8 cellular contexts compared by ENCODE assay signal in the genomic region with DNA sequence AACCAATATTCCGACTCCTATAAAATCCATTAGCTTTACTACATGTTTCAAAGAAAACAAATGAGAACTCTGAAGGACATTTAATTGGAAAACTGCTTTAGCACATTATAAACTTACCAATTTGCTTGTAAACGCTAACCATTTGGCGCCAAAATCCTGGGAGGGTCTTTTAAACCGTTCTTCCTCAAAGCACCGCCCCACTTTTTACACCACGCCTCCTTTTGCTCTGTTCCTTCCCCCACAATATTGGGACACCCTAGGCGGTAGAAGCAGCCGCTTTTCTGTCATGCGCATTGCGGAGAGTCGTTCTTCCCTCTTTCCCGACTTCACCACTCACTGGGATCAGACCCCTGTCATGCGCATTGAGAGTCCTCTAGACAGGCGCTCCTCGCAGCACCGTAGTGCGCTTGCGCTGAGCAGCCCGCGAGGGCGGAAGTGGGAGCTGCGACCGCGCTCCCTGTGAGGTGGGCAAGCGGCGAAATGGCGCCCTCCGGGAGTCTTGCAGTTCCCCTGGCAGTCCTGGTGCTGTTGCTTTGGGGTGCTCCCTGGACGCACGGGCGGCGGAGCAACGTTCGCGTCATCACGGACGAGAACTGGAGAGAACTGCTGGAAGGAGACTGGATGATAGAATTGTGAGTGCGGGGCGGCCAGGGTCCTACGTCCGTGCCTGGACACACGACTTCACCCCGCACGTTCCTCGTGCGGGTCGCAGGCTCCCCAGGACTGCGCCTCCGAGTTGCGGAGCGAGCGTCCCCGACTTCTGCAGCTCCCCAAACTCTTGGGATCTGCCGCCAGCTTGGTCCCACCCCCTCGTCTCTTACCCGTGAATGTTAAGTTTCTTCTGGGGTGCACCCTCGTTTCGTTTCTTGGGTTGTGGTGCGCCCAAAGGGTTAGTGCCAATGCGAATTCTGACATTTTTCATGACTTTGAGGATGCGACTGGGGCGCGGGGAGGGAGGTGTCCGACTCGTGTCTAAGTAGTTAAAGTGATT. TPM values are rescaled to one million over a fixed set of nuclear protein-coding genes. Genes with fewer than 3 reads are reported as not detected.
A peak's percentile ranks its signal among the peaks of the same experiment; 100 is the strongest.
DNase-seq lines count a peak whose midpoint lies in the region; ATAC-seq and TF ChIP-seq lines count a peak whose summit lies in the region.

A gene with protein sequence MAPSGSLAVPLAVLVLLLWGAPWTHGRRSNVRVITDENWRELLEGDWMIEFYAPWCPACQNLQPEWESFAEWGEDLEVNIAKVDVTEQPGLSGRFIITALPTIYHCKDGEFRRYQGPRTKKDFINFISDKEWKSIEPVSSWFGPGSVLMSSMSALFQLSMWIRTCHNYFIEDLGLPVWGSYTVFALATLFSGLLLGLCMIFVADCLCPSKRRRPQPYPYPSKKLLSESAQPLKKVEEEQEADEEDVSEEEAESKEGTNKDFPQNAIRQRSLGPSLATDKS (plus strand): TSS at position 435 of the 991 bp plus-strand sequence. CDS start 46 bp downstream, at position 481.

- peaks cover 16 to 17% of the 10 kb centered on the region in 2 donors for H3K4me1 ChIP-seq in naive thymus-derived CD4-positive, alpha-beta T cell (ENCODE audit: control insufficient read depth in 2 of 2, insufficient read depth in 2 of 2, low read length in 2 of 2)

- no peaks in the 10 kb centered on the region for H3K27me3 Mint-ChIP-seq in naive thymus-derived CD4-positive, alpha-beta T cell
- no peaks in the 10 kb centered on the region for H3K27me3 Mint-ChIP-seq in stimulated activated naive B cell treated with anti-CD40 and anti-IgM and Interleukin-4, amounts not matched to agents 10 μg/mL and 1 μg/mL and 100 μg/mL, for 72 hours

- H3K36me3 Mint-ChIP-seq in naive thymus-derived CD4-positive, alpha-beta T cell, result peaks cover 0 to 6% (median 0%) of the 10 kb centered on the region in 5 donors
- peaks cover 14 to 15% of the 10 kb centered on the region in 2 donors for H3K36me3 Mint-ChIP-seq in stimulated activated naive B cell treated with anti-CD40 and anti-IgM and Interleukin-4, amounts not matched to agents 10 μg/mL and 1 μg/mL and 100 μg/mL, for 72 hours

- H3K27me3 ChIP-seq in naive thymus-derived CD4-positive, alpha-beta T cell (ENCODE audit: control insufficient read depth in 2 of 2, insufficient read depth in 2 of 2, low read length in 2 of 2), result no peaks in the 10 kb centered on the region

- intact Hi-C loops in naive thymus-derived CD4-positive, alpha-beta T cell (cut with micrococcal nuclease), result loop anchor here (1.0 to 10.0 kb wide), 10 partner anchors 145 to 1913 kb away; a partner anchor contains a TSS

- H3K4me3 ChIP-seq in LNCaP clone FGC (ENCODE audit: low read depth, low read length) (peak within 1 kb of the TSS; percentile 71), fibroblast of mammary gland (ENCODE audit: control insufficient read depth, low read depth, low read length) (peak within 1 kb of the TSS; percentile 97)
- peak within 1 kb of the TSS; percentile 99 for H3K4me3 ChIP-seq in naive thymus-derived CD4-positive, alpha-beta T cell (ENCODE audit: low read length)

- H3K36me3 ChIP-seq in naive thymus-derived CD4-positive, alpha-beta T cell (ENCODE audit: control insufficient read depth in 2 of 3, insufficient read depth in 3 of 3, low read length in 3 of 3), result peaks cover 0 to 12% (median 0%) of the 10 kb centered on the region in 3 experiments

- H3K27ac Mint-ChIP-seq in naive thymus-derived CD4-positive, alpha-beta T cell, result no peak within 1 kb of the TSS
- H3K27ac Mint-ChIP-seq in stimulated activated naive B cell treated with anti-CD40 and anti-IgM and Interleukin-4, amounts not matched to agents 10 μg/mL and 1 μg/mL and 100 μg/mL, for 72 hours, result no peak within 1 kb of the TSS

- POLR2A ChIA-PET in naive thymus-derived CD4-positive, alpha-beta T cell (lab: Charles Lee), result interaction anchor here (0.7 to 1.9 kb wide), 2 partner anchors 145 to 459 kb away, joined by 3 to 9 read pairs; a partner anchor contains a TSS

- no peak within 1 kb of the TSS for H3K4me3 Mint-ChIP-seq in naive thymus-derived CD4-positive, alpha-beta T cell
- no peak within 1 kb of the TSS for H3K4me3 Mint-ChIP-seq in stimulated activated naive B cell treated with anti-CD40 and anti-IgM and Interleukin-4, amounts not matched to agents 10 μg/mL and 1 μg/mL and 100 μg/mL, for 72 hours

- H3K27ac ChIP-seq in naive thymus-derived CD4-positive, alpha-beta T cell (ENCODE audit: low read depth, low read length), result peak within 1 kb of the TSS; percentile 81

- H3K9me3 ChIP-seq in naive thymus-derived CD4-positive, alpha-beta T cell (ENCODE audit: control insufficient read depth in 2 of 3, low read length in 3 of 3), result no peaks in the 10 kb centered on the region

- H3K4me1 Mint-ChIP-seq in naive thymus-derived CD4-positive, alpha-beta T cell, result peaks cover 0 to 29% (median 20%) of the 10 kb centered on the region in 7 donors
- H3K4me1 Mint-ChIP-seq in stimulated activated naive B cell treated with anti-CD40 and anti-IgM and Interleukin-4, amounts not matched to agents 10 μg/mL and 1 μg/mL and 100 μg/mL, for 72 hours, result peaks cover 17 to 29% of the 10 kb centered on the region in 2 donors

- H3K9me3 Mint-ChIP-seq in naive thymus-derived CD4-positive, alpha-beta T cell, result peaks cover 0 to 1% (median 0%) of the 10 kb centered on the region in 11 donors
- H3K9me3 Mint-ChIP-seq in stimulated activated naive B cell treated with anti-CD40 and anti-IgM and Interleukin-4, amounts not matched to agents 10 μg/mL and 1 μg/mL and 100 μg/mL, for 72 hours, result peaks cover 0 to 1% of the 10 kb centered on the region in 2 donors

- DNase-seq in ELF-1 (ENCODE audit: low read depth, low spot score) (peak; percentile 99), H4 (ENCODE audit: low spot score) (peak; percentile 99), LNCaP clone FGC (ENCODE audit: low read depth) (peak; percentile 96), RPMI8226 (peak; percentile 94), fibroblast of mammary gland (ENCODE audit: low read depth) (peak; percentile 99)
- DNase-seq in activated T-helper 1 cell treated with anti-CD3 and anti-CD28 coated beads, Interleukin-2, amount 50 U/mL, for 16 hours (ENCODE audit: low read depth in 1 of 2, low spot score in 1 of 2), result peak; percentile 60 to 78
- peak; percentile 70 to 88 (median 82) for DNase-seq in naive thymus-derived CD4-positive, alpha-beta T cell
- DNase-seq in stimulated activated naive B cell treated with anti-CD40 and anti-IgM and Interleukin-4, amounts not matched to agents 10 μg/mL and 1 μg/mL and 100 μg/mL, for 72 hours, result peak; percentile 93

- ATAC-seq in naive thymus-derived CD4-positive, alpha-beta T cell, result peak; percentile 94
- peak; percentile 90 to 92 for ATAC-seq in stimulated activated naive B cell treated with anti-CD40 and anti-IgM and Interleukin-4, amounts not matched to agents 10 μg/mL and 1 μg/mL and 100 μg/mL, for 72 hours (replicated peaks)

- no peak for TF ChIP-seq CTCF in LNCaP clone FGC (IDR thresholded peaks at IDR 0.05; ENCODE audit: control insufficient read depth, extremely low read depth, insufficient read depth)
- no peak for TF ChIP-seq CTCF in fibroblast of mammary gland (conservative IDR thresholded peaks at IDR 0.05; ENCODE audit: control insufficient read depth, insufficient read depth, low read depth, low read length)

- CTCF ChIA-PET in naive thymus-derived CD4-positive, alpha-beta T cell (lab: Charles Lee), result no interaction called here

RNA-seq across cellular contexts. Expression of the gene that starts here (rescaled TPM):
- total RNA-seq in H4 (2014; rRNA removed; shearing (Covaris generic)), result 67.0 and 88.1 TPM in 2 replicates
- total RNA-seq in naive thymus-derived CD4-positive, alpha-beta T cell, result 10 to 100 TPM; 13.3 to 48.3 (median 23.1) TPM
- 10 to 100 TPM; 21.3 to 33.0 TPM for polyA plus RNA-seq in naive thymus-derived CD4-positive, alpha-beta T cell

Comparison
In these comparisons a context has a peak if more than half of its experiments do, and no peak if none do; other contexts are left out.
1. Peak in every context shown above with its lines: DNase-seq, ATAC-seq, H3K4me3 ChIP-seq and H3K27ac ChIP-seq.